8 cellular contexts compared by ENCODE assay signal in the genomic region with DNA sequence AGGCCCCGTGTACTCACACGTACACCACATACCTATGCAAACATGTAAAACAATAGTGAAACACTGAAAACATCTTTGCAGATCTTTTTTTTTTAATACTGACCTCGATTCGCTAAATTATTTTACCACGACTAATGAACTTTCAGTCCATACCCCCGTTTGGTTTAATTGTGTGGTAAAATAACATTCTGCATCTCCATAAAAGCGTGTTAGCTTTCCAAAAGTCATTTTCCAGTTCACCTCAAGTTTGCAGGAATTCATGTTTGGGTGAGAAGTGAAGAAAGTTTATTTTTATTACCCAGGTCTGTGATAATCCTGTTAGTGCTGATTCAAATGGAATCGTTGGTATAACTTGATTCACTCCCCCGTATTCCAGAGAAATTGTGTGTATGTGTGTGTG. TPM values are rescaled to one million over a fixed set of nuclear protein-coding genes. Genes with fewer than 3 reads are reported as not detected.
DNase-seq lines count a peak whose midpoint lies in the region; TF ChIP-seq lines count a peak whose summit lies in the region.

No MANE protein-coding gene starts in this region.

- CTCF ChIA-PET in Calu3 (lab: Charles Lee) = interaction anchor here (0.5 to 0.9 kb wide), 2 partner anchors 226 to 744 kb away, joined by 4 read pairs; no protein-coding TSS in a partner anchor

- intact Hi-C loops in Calu3 (cut with micrococcal nuclease; ENCODE audit: unreplicated experiment) (no loop called here), esophagus muscularis mucosa (cut with DNase I) (no loop called here)

- peaks cover 11% of the 10 kb centered on the region for H3K4me1 Mint-ChIP-seq in Calu3 (ENCODE audit: low read depth, unreplicated experiment)

- H3K4me3 ChIP-seq in Peyer's patch = peak overlapping the region; percentile 67 to 90 (median 72)
- H3K4me3 ChIP-seq in esophagus muscularis mucosa = peak overlapping the region; percentile 74 to 90 (median 80)
- peak overlapping the region; percentile 85 for H3K4me3 ChIP-seq in neutrophil (ENCODE audit: low read depth in 1 of 2, low read length in 1 of 2)

- TF ChIP-seq EP300 in esophagus muscularis mucosa (IDR thresholded peaks at IDR 0.05) = no peak

- TF ChIP-seq CTCF in Calu3 (IDR thresholded peaks at IDR 0.05; ENCODE audit: unreplicated experiment) (no peak), Peyer's patch (IDR thresholded peaks at IDR 0.05) (no peak), esophagus muscularis mucosa (IDR thresholded peaks at IDR 0.05) (no peak), neutrophil (IDR thresholded peaks at IDR 0.05) (no peak), GM13976 (IDR thresholded peaks at IDR 0.05; ENCODE audit: borderline replicate concordance, control extremely low read depth, extremely low read depth, insufficient read depth, missing control alignments) (no peak)

- H3K27me3 ChIP-seq in Peyer's patch (no peaks in the 10 kb centered on the region), esophagus muscularis mucosa (no peaks in the 10 kb centered on the region), neutrophil (no peaks in the 10 kb centered on the region)

- BruUV-seq in Calu3 (replicated peaks; lab: Mats Ljungman, UMichigan) = no TSS peak

- TF ChIP-seq POLR2A in Peyer's patch (IDR thresholded peaks at IDR 0.05) (no peak), esophagus muscularis mucosa (IDR thresholded peaks at IDR 0.05; ENCODE audit: low read depth) (no peak)

- H3K36me3 ChIP-seq in Peyer's patch (no peaks in the 10 kb centered on the region), esophagus muscularis mucosa (peaks cover 0 to 10% (median 2%) of the 10 kb centered on the region in 4 donors), neutrophil (no peaks in the 10 kb centered on the region)

- H3K9me3 ChIP-seq in Peyer's patch = no peaks in the 10 kb centered on the region
- H3K9me3 ChIP-seq in esophagus muscularis mucosa = no peaks in the 10 kb centered on the region
- H3K9me3 ChIP-seq in neutrophil = no peaks in the 10 kb centered on the region

- H3K4me3 Mint-ChIP-seq in Calu3 (ENCODE audit: low read depth, unreplicated experiment) = peak overlapping the region; percentile 93

- in situ Hi-C loops in GM13976 (cut with MboI; ENCODE audit: low sequenced_read_pairs, unreplicated experiment) = no loop called here

- DNase-seq in Calu3 (no peak), Peyer's patch (no peak), esophagus muscularis mucosa (ENCODE audit: extremely low spot score) (no peak), GM13976 (ENCODE audit: low spot score) (no peak), AML-193 (lab: John Stamatoyannopoulos, UW) (no peak), Kasumi-1 (lab: John Stamatoyannopoulos, UW) (no peak), SW 1271 (lab: John Stamatoyannopoulos, UW) (no peak)

- peaks cover 23% of the 10 kb centered on the region for H3K36me3 Mint-ChIP-seq in Calu3 (ENCODE audit: insufficient read depth, unreplicated experiment)

- H3K27ac ChIP-seq in Peyer's patch (peak overlapping the region; percentile 79 to 93 (median 88)), esophagus muscularis mucosa (replicated peaks in 1 of 4) (peak overlapping the region; percentile 87 to 91 (median 88)), neutrophil (peak overlapping the region; percentile 76)

- 0% methylated on average over 9 of the region's 9 CpGs for WGBS in esophagus muscularis mucosa

- no peaks in the 10 kb centered on the region for H3K27me3 Mint-ChIP-seq in Calu3 (ENCODE audit: unreplicated experiment)

- no peaks in the 10 kb centered on the region for H3K9me3 Mint-ChIP-seq in Calu3 (ENCODE audit: low read depth, unreplicated experiment)

- peak overlapping the region; percentile 86 for H3K27ac Mint-ChIP-seq in Calu3 (ENCODE audit: unreplicated experiment)

- H3K4me1 ChIP-seq in Peyer's patch (peaks cover 0 to 8% (median 6%) of the 10 kb centered on the region in 4 donors), esophagus muscularis mucosa (peaks cover 13 to 34% (median 27%) of the 10 kb centered on the region in 4 donors), neutrophil (ENCODE audit: control insufficient read depth in 1 of 2, insufficient read depth in 1 of 2, low read depth in 1 of 2, low read length in 1 of 2) (peaks cover 37 to 40% of the 10 kb centered on the region in 2 experiments)

RNA-seq across cellular contexts. Expression of gene ARSK, which starts 0.7 kb away (rescaled TPM):
- total RNA-seq in Calu3 (2022) (6.6 and 7.1 TPM in 2 replicates), Peyer's patch (1 to 10 TPM in 3 of 4 donors, under 1 TPM in 1; 0.76 to 6.6 (median 2.1) TPM), esophagus muscularis mucosa (1 to 10 TPM; 5.0 to 7.3 (median 6.7) TPM)

RNA-seq across cellular contexts. Expression of gene SKIC3, which starts 0.8 kb away (rescaled TPM):
- 93.0 and 102 TPM in 2 replicates for total RNA-seq in Calu3 (2022)
- 10 to 100 TPM; 47.8 to 84.2 (median 64.2) TPM for total RNA-seq in Peyer's patch
- total RNA-seq in esophagus muscularis mucosa = 10 to 100 TPM; 46.6 to 76.8 (median 55.2) TPM
